1 cellular context compared by ENCODE assay signal in genomic region chr6:30617565-30618269, GRCh38.
TF ChIP-seq lines count a peak whose summit lies in the region.

Gene MRPS18B (plus strand): TSS chr6:30617840. CDS start chr6:30617866, 26 bp downstream.

TF ChIP-seq in HepG2, 621 proteins besides CTCF, POLR2A, EP300 and RAD21 (continued from another document and continues in another):
- no peak; the same call in 1 of the 2 replicates for TF ChIP-seq TMF1 (CRISPR knock-in tag; IDR thresholded peaks at IDR 0.05; ENCODE audit: low read depth)
- TF ChIP-seq TFE3 (CRISPR knock-in tag; IDR thresholded peaks at IDR 0.05), result no peak
- TF ChIP-seq PCBP1 (IDR thresholded peaks at IDR 0.05; ENCODE audit: borderline replicate concordance, low read depth, low read length), result 0 out of 2 replicates have a peak, but pooled peaks have one; percentile 10
- TF ChIP-seq E2F2 (CRISPR knock-in tag; IDR thresholded peaks at IDR 0.05; ENCODE audit: borderline replicate concordance), result peak; percentile 77; the same call in 1 of the 2 replicates
- TF ChIP-seq HIVEP1 (CRISPR knock-in tag; IDR thresholded peaks at IDR 0.05), result peak; percentile 76
- TF ChIP-seq HMGA1 (CRISPR knock-in tag; conservative IDR thresholded peaks at IDR 0.05), result no peak
- TF ChIP-seq ATM (IDR thresholded peaks at IDR 0.05; ENCODE audit: borderline replicate concordance), result no peak
- TF ChIP-seq ELF1 (CRISPR knock-in tag; IDR thresholded peaks at IDR 0.05), result peak; percentile 83
- no peak for TF ChIP-seq ZNF451 (CRISPR knock-in tag; IDR thresholded peaks at IDR 0.05)
- TF ChIP-seq ZNF275 (CRISPR knock-in tag; IDR thresholded peaks at IDR 0.05; ENCODE audit: borderline replicate concordance), result 0 out of 2 replicates have a peak, but pooled peaks have one; percentile 48
- TF ChIP-seq ZNF574 (CRISPR knock-in tag; IDR thresholded peaks at IDR 0.05), result peak; percentile 76
- peak; percentile 72 for TF ChIP-seq ZNF317 (CRISPR knock-in tag; IDR thresholded peaks at IDR 0.05)
- no peak for TF ChIP-seq ZNF703 (CRISPR knock-in tag; IDR thresholded peaks at IDR 0.05; ENCODE audit: borderline replicate concordance)
- TF ChIP-seq ZNF674 (CRISPR knock-in tag; IDR thresholded peaks at IDR 0.05; ENCODE audit: low read depth), result no peak
- no peak; the same call in 1 of the 2 replicates for TF ChIP-seq SSRP1 (CRISPR knock-in tag; IDR thresholded peaks at IDR 0.05)
- peak; percentile 81; the same call in 1 of the 2 replicates for TF ChIP-seq MED13 (CRISPR knock-in tag; IDR thresholded peaks at IDR 0.05)
- TF ChIP-seq ATF3 (CRISPR knock-in tag; IDR thresholded peaks at IDR 0.05), result no peak
- TF ChIP-seq ZNF234 (CRISPR knock-in tag; conservative IDR thresholded peaks at IDR 0.05), result no peak
- no peak; the same call in none of the 2 replicates for TF ChIP-seq SOX5 (CRISPR knock-in tag; IDR thresholded peaks at IDR 0.05; ENCODE audit: borderline replicate concordance)
- TF ChIP-seq NFRKB (IDR thresholded peaks at IDR 0.05), result peak; percentile 10; the same call in 1 of the 2 replicates
- TF ChIP-seq ZNF318 (CRISPR knock-in tag; IDR thresholded peaks at IDR 0.05), result no peak
- TF ChIP-seq YEATS4 (CRISPR knock-in tag; IDR thresholded peaks at IDR 0.05; ENCODE audit: borderline replicate concordance), result peak; percentile 98
- TF ChIP-seq ARNTL (CRISPR knock-in tag; IDR thresholded peaks at IDR 0.05), result 0 out of 2 replicates have a peak, but pooled peaks have one; percentile 59
- peak; percentile 74 for TF ChIP-seq POLR2G (IDR thresholded peaks at IDR 0.05; ENCODE audit: low read depth, low read length)
- TF ChIP-seq ZXDC (CRISPR knock-in tag; IDR thresholded peaks at IDR 0.05), result no peak
- TF ChIP-seq ZNF446 (CRISPR knock-in tag; IDR thresholded peaks at IDR 0.05), result no peak
- peak; percentile 76; the same call in 1 of the 2 replicates for TF ChIP-seq CENPBD1 (CRISPR knock-in tag; IDR thresholded peaks at IDR 0.05; ENCODE audit: borderline replicate concordance, low read depth)
- TF ChIP-seq TGIF2 (CRISPR knock-in tag; IDR thresholded peaks at IDR 0.05), result peak; percentile 97
- TF ChIP-seq SUZ12 (IDR thresholded peaks at IDR 0.05; ENCODE audit: low read depth, low read length), result no peak
- peak; percentile 88; the same call in 1 of the 2 replicates for TF ChIP-seq TP53 (CRISPR knock-in tag; conservative IDR thresholded peaks at IDR 0.05)
- TF ChIP-seq GATAD2A (CRISPR knock-in tag; IDR thresholded peaks at IDR 0.05), result peak; percentile 28
- no peak for TF ChIP-seq CENPX (CRISPR knock-in tag; IDR thresholded peaks at IDR 0.05)
- TF ChIP-seq ZNF10 (CRISPR knock-in tag; IDR thresholded peaks at IDR 0.05; ENCODE audit: borderline replicate concordance, low read depth), result no peak
- TF ChIP-seq ZBTB2 (CRISPR knock-in tag; IDR thresholded peaks at IDR 0.05; ENCODE audit: low read depth), result no peak
- no peak for TF ChIP-seq ZNF296 (CRISPR knock-in tag; conservative IDR thresholded peaks at IDR 0.05)
- no peak for TF ChIP-seq RFX3 (CRISPR knock-in tag; IDR thresholded peaks at IDR 0.05)
- no peak for TF ChIP-seq THAP8 (CRISPR knock-in tag; IDR thresholded peaks at IDR 0.05; ENCODE audit: borderline replicate concordance)
- TF ChIP-seq REPIN1 (CRISPR knock-in tag; IDR thresholded peaks at IDR 0.05; ENCODE audit: borderline replicate concordance, low read depth), result no peak; the same call in none of the 2 replicates
- TF ChIP-seq KDM2A (CRISPR knock-in tag; IDR thresholded peaks at IDR 0.05; ENCODE audit: borderline replicate concordance, low read depth), result no peak; the same call in 1 of the 2 replicates
- TF ChIP-seq ZNF614 (CRISPR knock-in tag; IDR thresholded peaks at IDR 0.05; ENCODE audit: borderline replicate concordance), result peak; percentile 21; the same call in 1 of the 2 replicates
